ENCODE assay signal across 1 cellular context in the genomic region with DNA sequence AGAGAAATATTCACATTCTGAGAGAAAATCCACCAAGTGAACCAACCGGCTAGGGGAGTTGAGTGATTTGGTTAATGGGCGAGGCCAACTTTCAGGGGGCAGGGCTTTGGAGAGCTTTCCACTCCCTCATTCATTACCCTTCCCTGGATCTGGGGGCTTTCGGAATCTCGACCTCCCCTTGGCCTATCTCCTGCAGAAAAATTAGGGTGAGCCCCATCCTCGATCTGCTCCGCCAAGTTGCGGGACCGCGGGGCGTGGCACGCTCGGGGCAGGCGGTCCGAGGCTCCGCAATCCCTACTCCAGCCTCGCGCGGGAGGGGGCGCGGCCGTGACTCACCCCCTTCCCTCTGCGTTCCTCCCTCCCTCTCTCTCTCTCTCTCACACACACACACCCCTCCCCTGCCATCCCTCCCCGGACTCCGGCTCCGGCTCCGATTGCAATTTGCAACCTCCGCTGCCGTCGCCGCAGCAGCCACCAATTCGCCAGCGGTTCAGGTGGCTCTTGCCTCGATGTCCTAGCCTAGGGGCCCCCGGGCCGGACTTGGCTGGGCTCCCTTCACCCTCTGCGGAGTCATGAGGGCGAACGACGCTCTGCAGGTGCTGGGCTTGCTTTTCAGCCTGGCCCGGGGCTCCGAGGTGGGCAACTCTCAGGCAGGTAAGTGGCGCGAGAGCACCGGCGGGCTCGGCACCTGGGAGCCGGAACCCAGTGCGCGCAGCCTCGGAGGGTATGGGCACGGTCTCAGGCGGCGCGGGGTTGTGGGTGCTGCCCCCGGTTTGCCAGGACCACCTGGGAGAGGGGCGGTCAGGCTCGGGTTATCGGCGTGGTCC.
A peak's percentile ranks its signal among the peaks of the same experiment; 100 is the strongest.
TF ChIP-seq lines count a peak whose summit lies in the region.

A gene (plus strand): TSS at position 437 of the 827 bp plus-strand sequence. CDS start 136 bp downstream, at position 573.

TF ChIP-seq in SK-N-SH treated with all-trans-retinoic acid at 6 μM for 48 hours, 23 proteins besides CTCF, POLR2A, EP300 and RAD21 (continued from another document):
- TF ChIP-seq, protein P1, sequence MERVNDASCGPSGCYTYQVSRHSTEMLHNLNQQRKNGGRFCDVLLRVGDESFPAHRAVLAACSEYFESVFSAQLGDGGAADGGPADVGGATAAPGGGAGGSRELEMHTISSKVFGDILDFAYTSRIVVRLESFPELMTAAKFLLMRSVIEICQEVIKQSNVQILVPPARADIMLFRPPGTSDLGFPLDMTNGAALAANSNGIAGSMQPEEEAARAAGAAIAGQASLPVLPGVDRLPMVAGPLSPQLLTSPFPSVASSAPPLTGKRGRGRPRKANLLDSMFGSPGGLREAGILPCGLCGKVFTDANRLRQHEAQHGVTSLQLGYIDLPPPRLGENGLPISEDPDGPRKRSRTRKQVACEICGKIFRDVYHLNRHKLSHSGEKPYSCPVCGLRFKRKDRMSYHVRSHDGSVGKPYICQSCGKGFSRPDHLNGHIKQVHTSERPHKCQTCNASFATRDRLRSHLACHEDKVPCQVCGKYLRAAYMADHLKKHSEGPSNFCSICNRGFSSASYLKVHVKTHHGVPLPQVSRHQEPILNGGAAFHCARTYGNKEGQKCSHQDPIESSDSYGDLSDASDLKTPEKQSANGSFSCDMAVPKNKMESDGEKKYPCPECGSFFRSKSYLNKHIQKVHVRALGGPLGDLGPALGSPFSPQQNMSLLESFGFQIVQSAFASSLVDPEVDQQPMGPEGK (CRISPR knock-in tag; IDR thresholded peaks at IDR 0.05; ENCODE audit: borderline replicate concordance) = peak; percentile 70; the same call in 1 of the 2 replicates
- TF ChIP-seq, protein P2, sequence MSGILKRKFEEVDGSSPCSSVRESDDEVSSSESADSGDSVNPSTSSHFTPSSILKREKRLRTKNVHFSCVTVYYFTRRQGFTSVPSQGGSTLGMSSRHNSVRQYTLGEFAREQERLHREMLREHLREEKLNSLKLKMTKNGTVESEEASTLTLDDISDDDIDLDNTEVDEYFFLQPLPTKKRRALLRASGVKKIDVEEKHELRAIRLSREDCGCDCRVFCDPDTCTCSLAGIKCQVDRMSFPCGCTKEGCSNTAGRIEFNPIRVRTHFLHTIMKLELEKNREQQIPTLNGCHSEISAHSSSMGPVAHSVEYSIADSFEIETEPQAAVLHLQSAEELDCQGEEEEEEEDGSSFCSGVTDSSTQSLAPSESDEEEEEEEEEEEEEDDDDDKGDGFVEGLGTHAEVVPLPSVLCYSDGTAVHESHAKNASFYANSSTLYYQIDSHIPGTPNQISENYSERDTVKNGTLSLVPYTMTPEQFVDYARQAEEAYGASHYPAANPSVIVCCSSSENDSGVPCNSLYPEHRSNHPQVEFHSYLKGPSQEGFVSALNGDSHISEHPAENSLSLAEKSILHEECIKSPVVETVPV (CRISPR knock-in tag; IDR thresholded peaks at IDR 0.05) = no peak
